Comparison of ENCODE assay signal across 9 cellular contexts in genomic region chr10:75400163-75400768, GRCh38. TPM values are rescaled to one million over a fixed set of nuclear protein-coding genes. Genes with fewer than 3 reads are reported as not detected.
A peak's percentile ranks its signal among the peaks of the same experiment; 100 is the strongest.
DNase-seq lines count a peak whose midpoint lies in the region; ATAC-seq and TF ChIP-seq lines count a peak whose summit lies in the region.
"Had no signal": no experiment of that assay in that cellular context is flagged by ENCODE, and none has a peak within 500 bp of the region (broad histone marks: within the 10 kb centered on the region; RNA-seq: fewer than 3 reads in every experiment).

No MANE protein-coding gene starts in this region.

- no peaks in the 10 kb centered on the region for H3K9me3 ChIP-seq in muscle layer of colon (ENCODE audit: low read length)

- H3K27ac ChIP-seq in coronary artery (peak overlapping the region; percentile 78 to 100), muscle layer of colon (ENCODE audit: low read depth, low read length) (peak overlapping the region; percentile 98)

- peaks cover 5% of the 10 kb centered on the region for H3K4me1 ChIP-seq in muscle layer of colon (ENCODE audit: insufficient read depth, low read length)

- H3K36me3 ChIP-seq in muscle layer of colon (ENCODE audit: insufficient read depth, low read length) = no peaks in the 10 kb centered on the region

- DNase-seq in DMS114 treated with DMSO at 0.1 percent for 48 hours (lab: John Stamatoyannopoulos, UW; ENCODE audit: unreplicated experiment) (peak; percentile 48), LNCaP clone FGC (ENCODE audit: low read depth) (no peak), coronary artery (ENCODE audit: low spot score) (no peak), left colon (no peak)

- ATAC-seq in left colon (no peak), HG03159 (IDR thresholded peaks at IDR 0.05; ENCODE audit: unreplicated experiment) (no peak), HG02852 (IDR thresholded peaks at IDR 0.05; ENCODE audit: unreplicated experiment) (no peak), GM19467 (IDR thresholded peaks at IDR 0.05; ENCODE audit: unreplicated experiment) (no peak)

- TF ChIP-seq CTCF in LNCaP clone FGC (IDR thresholded peaks at IDR 0.05; ENCODE audit: control insufficient read depth, extremely low read depth, insufficient read depth) (no peak), coronary artery (IDR thresholded peaks at IDR 0.05) (no peak)

- peak overlapping the region; percentile 86 for H3K4me3 ChIP-seq in LNCaP clone FGC (ENCODE audit: low read depth, low read length)
- peak overlapping the region; percentile 96 for H3K4me3 ChIP-seq in coronary artery
- peak overlapping the region; percentile 86 to 100 for H3K4me3 ChIP-seq in muscle layer of colon (ENCODE audit: low read depth in 1 of 2, low read length in 2 of 2)

- H3K9ac ChIP-seq in muscle layer of colon (ENCODE audit: low read length) = peak overlapping the region; percentile 96

- H3K27me3 ChIP-seq in muscle layer of colon (ENCODE audit: control insufficient read depth in 1 of 2, insufficient read depth in 2 of 2, low read length in 2 of 2) = no peaks in the 10 kb centered on the region

- intact Hi-C loops in left colon (cut with DNase I, micrococcal nuclease) = loop anchor here in 1 of 2 donors (5.0 to 10.0 kb wide), 2 partner anchors 255 to 637 kb away; no protein-coding TSS in a partner anchor

RNA-seq across cellular contexts. Expression of gene ZNF503, which starts 1.3 kb away (rescaled TPM):
- 1 to 10 TPM; 3.8 to 9.9 TPM for total RNA-seq in left colon

RNA-seq across cellular contexts. Expression of gene LRMDA, which starts 31.2 kb away (rescaled TPM):
- total RNA-seq in left colon = 10 to 100 TPM in 1 of 2 donors, 1 to 10 TPM in 1; 8.1 to 10.6 TPM
- total RNA-seq: T-helper 2 cell treated with Interferon-gamma antibody and Interleukin-4, amounts not matched to agents 100 ng/mL and 5 ng/mL, for 36 hours had no signal
